ENCODE assay signal across 19 cellular contexts in genomic region chr11:119506436-119506835, GRCh38.
"Had no signal": no experiment of that assay in that cellular context is flagged by ENCODE, and none has a peak within 500 bp of the region (broad histone marks: within the 10 kb centered on the region; RNA-seq: fewer than 3 reads in every experiment).

No MANE protein-coding gene starts in this region.

- H3K36me3 ChIP-seq: esophagus squamous epithelium had no signal

- H3K9me3 Mint-ChIP-seq: activated naive CD4-positive, alpha-beta T cell treated with anti-CD3 and anti-CD28 coated beads, Interleukin-2, amount 10 ng/mL, durations not matched to agents 7 days and 5 days; activated naive CD8-positive, alpha-beta T cell treated with anti-CD3 and anti-CD28 coated beads, Interleukin-2, amount 50 U/mL, for 24 hours; activated T-cell treated with anti-CD3 and anti-CD28 coated beads, Interleukin-2, amount 50 U/mL, for 4 hours; effector memory CD8-positive, alpha-beta T cell; immature natural killer cell; memory B cell; T-cell had no signal

- DNase-seq: activated CD4-positive, alpha-beta T cell treated with anti-CD3 and anti-CD28 coated beads, Interleukin-2, amount 50 U/mL, for 1 hour; activated CD8-positive, alpha-beta memory T cell treated with anti-CD3 and anti-CD28 coated beads, Interleukin-2, amount 50 U/mL, for 4 hours; activated naive CD4-positive, alpha-beta T cell treated with anti-CD3 and anti-CD28 coated beads, Interleukin-2, amount 10 ng/mL, durations not matched to agents 7 days and 5 days; activated naive CD8-positive, alpha-beta T cell treated with anti-CD3 and anti-CD28 coated beads, Interleukin-2, amount 50 U/mL, for 24 hours; activated T-cell treated with anti-CD3 and anti-CD28 coated beads, Interleukin-2, amount 50 U/mL, for 4 hours; effector memory CD8-positive, alpha-beta T cell; esophagus squamous epithelium; immature natural killer cell; kidney glomerular epithelial cell; naive B cell; small intestine; stimulated activated CD4-positive, alpha-beta T cell treated with anti-CD3 and anti-CD28 coated beads, Interleukin-15, amount 100 ng/mL, for 24 hours; stimulated activated CD4-positive, alpha-beta T cell treated with anti-CD3 and anti-CD28 coated beads, Interleukin-2, amount 100 ng/mL, for 48 hours; stimulated activated naive CD8-positive, alpha-beta T cell treated with anti-CD3 and anti-CD28 coated beads, Interleukin-15, amount 100 ng/mL, for 72 hours; T-cell; trophoblast cell had no signal

- H3K36me3 Mint-ChIP-seq: activated naive CD4-positive, alpha-beta T cell treated with anti-CD3 and anti-CD28 coated beads, Interleukin-2, amount 10 ng/mL, durations not matched to agents 7 days and 5 days; immature natural killer cell; memory B cell; T-cell had no signal

- H3K4me3 Mint-ChIP-seq: activated naive CD4-positive, alpha-beta T cell treated with anti-CD3 and anti-CD28 coated beads, Interleukin-2, amount 10 ng/mL, durations not matched to agents 7 days and 5 days; activated naive CD8-positive, alpha-beta T cell treated with anti-CD3 and anti-CD28 coated beads, Interleukin-2, amount 50 U/mL, for 24 hours; activated T-cell treated with anti-CD3 and anti-CD28 coated beads, Interleukin-2, amount 50 U/mL, for 4 hours; effector memory CD8-positive, alpha-beta T cell; immature natural killer cell; memory B cell; naive B cell; neural crest cell; stimulated activated naive CD8-positive, alpha-beta T cell treated with anti-CD3 and anti-CD28 coated beads, Interleukin-15, amount 100 ng/mL, for 72 hours; T-cell had no signal

- H3K4me3 ChIP-seq: esophagus squamous epithelium had no signal

- H3K9me3 ChIP-seq: esophagus squamous epithelium had no signal

- H3K4me1 Mint-ChIP-seq: activated naive CD4-positive, alpha-beta T cell treated with anti-CD3 and anti-CD28 coated beads, Interleukin-2, amount 10 ng/mL, durations not matched to agents 7 days and 5 days; immature natural killer cell; T-cell had no signal

- ATAC-seq: activated naive CD8-positive, alpha-beta T cell treated with anti-CD3 and anti-CD28 coated beads, Interleukin-2, amount 50 U/mL, for 24 hours; activated T-cell treated with anti-CD3 and anti-CD28 coated beads, Interleukin-2, amount 50 U/mL, for 4 hours; effector memory CD8-positive, alpha-beta T cell; stimulated activated naive CD8-positive, alpha-beta T cell treated with anti-CD3 and anti-CD28 coated beads, Interleukin-15, amount 100 ng/mL, for 72 hours; T-cell had no signal

- H3K27ac Mint-ChIP-seq: activated naive CD4-positive, alpha-beta T cell treated with anti-CD3 and anti-CD28 coated beads, Interleukin-2, amount 10 ng/mL, durations not matched to agents 7 days and 5 days; activated naive CD8-positive, alpha-beta T cell treated with anti-CD3 and anti-CD28 coated beads, Interleukin-2, amount 50 U/mL, for 24 hours; effector memory CD8-positive, alpha-beta T cell; immature natural killer cell; memory B cell; progenitor cell of endocrine pancreas; stimulated activated naive CD8-positive, alpha-beta T cell treated with anti-CD3 and anti-CD28 coated beads, Interleukin-15, amount 100 ng/mL, for 72 hours; T-cell had no signal
